Comparison of ENCODE assay signal across 20 cellular contexts in the genomic region with DNA sequence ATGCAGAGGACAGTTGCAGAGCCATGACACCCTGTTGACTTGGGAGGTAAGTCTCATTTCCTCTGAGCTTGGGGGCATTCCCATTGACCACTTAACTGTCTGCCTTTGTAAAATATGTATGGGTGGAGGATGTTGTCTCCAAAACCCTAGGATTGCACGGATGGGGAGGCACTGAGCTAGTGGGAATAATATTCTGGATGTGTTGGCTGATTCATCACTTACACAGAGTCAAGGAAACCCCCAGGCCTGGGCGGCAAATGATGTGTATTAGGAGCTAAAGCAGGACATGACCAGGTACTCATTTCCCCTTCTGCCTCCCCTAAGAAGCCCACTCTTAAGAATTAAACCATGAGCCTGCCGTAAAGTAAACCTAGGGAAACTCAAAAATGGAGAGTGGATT.
"Had no signal": no experiment of that assay in that cellular context is flagged by ENCODE, and none has a peak within 500 bp of the region (broad histone marks: within the 10 kb centered on the region; RNA-seq: fewer than 3 reads in every experiment).

No MANE protein-coding gene starts in this region.

- ATAC-seq: Panc1, T-cell had no signal

- DNase-seq: KBM-7, MG63, NCI-H1092, NCI-H1105 treated with DMSO at 0.1 percent for 48 hours, NCI-H1417 treated with DMSO at 0.1 percent for 48 hours, NCI-H146, NCI-H1694 treated with DMSO at 0.1 percent for 48 hours, NCI-H1930, NCI-H2081, NCI-H2107, NCI-H2227 treated with DMSO at 0.1 percent for 48 hours, NCI-H526 treated with DMSO at 0.1 percent for 48 hours, NCI-H748 treated with DMSO at 0.1 percent for 48 hours, Right ventricle myocardium superior, RPMI8226, SIG-M5, SK-N-SH, SW 1271, T-cell had no signal
